ENCODE assay signal across 1 cellular context in genomic region chr21:33618407-33618806, GRCh38.
TF ChIP-seq lines count a peak whose summit lies in the region.

No MANE protein-coding gene starts in this region.

TF ChIP-seq in K562, 482 proteins besides CTCF, POLR2A, EP300 and RAD21:
- 0 out of 2 replicates have a peak, but pooled peaks have one; percentile 12 for TF ChIP-seq TEAD4 (IDR thresholded peaks at IDR 0.05; ENCODE audit: low read length)
- TF ChIP-seq TEAD4 (CRISPR knock-in tag; IDR thresholded peaks at IDR 0.05; ENCODE audit: borderline replicate concordance) = no peak
- TF ChIP-seq BRF1 (IDR thresholded peaks at IDR 0.05; ENCODE audit: borderline replicate concordance, extremely low read depth, insufficient read length) = no peak
- TF ChIP-seq USF2 (CRISPR knock-in tag; IDR thresholded peaks at IDR 0.05) = no peak
- TF ChIP-seq YY1 (IDR thresholded peaks at IDR 0.05; ENCODE audit: borderline replicate concordance in 1 of 3, control insufficient read depth in 1 of 3, extremely low read depth in 1 of 3, insufficient read depth in 3 of 3, insufficient read length in 1 of 3, insufficient replicate concordance in 2 of 3, low read depth in 1 of 3, low read length in 2 of 3) = peak in 1 of 3 experiments; percentile 82
- TF ChIP-seq TBP (optimal IDR thresholded peaks at IDR 0.05; ENCODE audit: low read depth, low read length) = no peak
- TF ChIP-seq HNRNPK (IDR thresholded peaks at IDR 0.05; ENCODE audit: low read depth, low read length, poor library complexity, severe bottlenecking) = no peak
- TF ChIP-seq ZNF592 (IDR thresholded peaks at IDR 0.05) = no peak
TF ChIP-seq in K562: peak in this region for 2.
